32 cellular contexts compared by ENCODE assay signal in genomic region chr15:32987067-32987466, GRCh38.
"Had no signal": no experiment of that assay in that cellular context is flagged by ENCODE, and none has a peak within 500 bp of the region (broad histone marks: within the 10 kb centered on the region; RNA-seq: fewer than 3 reads in every experiment).

No MANE protein-coding gene starts in this region.

- H3K27me3 ChIP-seq: ascending aorta, cardiac muscle cell, colonic mucosa, gastrocnemius medialis, ovary, sigmoid colon, suprapubic skin, tibial artery had no signal

- H3K4me2 ChIP-seq: smooth muscle cell had no signal

- H3K4me1 ChIP-seq: ascending aorta, colonic mucosa, gastrocnemius medialis, suprapubic skin, tibial artery had no signal

- DNase-seq: activated CD4-positive, alpha-beta memory T cell treated with anti-CD3 and anti-CD28 coated beads for 36 hours; activated CD4-positive, alpha-beta T cell treated with anti-CD3 and anti-CD28 coated beads, Interleukin-2, amount 10 ng/mL, durations not matched to agents 24 days and 14 days; activated CD4-positive, CD25-positive, alpha-beta regulatory T cell treated with anti-CD3 and anti-CD28 coated beads, Interleukin-2, amount 50 U/mL, for 72 hours; activated CD8-positive, alpha-beta memory T cell treated with anti-CD3 and anti-CD28 coated beads, Interleukin-2, amount 50 U/mL, for 4 hours; activated effector memory CD4-positive, alpha-beta T cell treated with anti-CD3 and anti-CD28 coated beads, Interleukin-2, amount 50 U/mL, for 16 hours; activated naive CD4-positive, alpha-beta T cell treated with anti-CD3 and anti-CD28 coated beads, Interleukin-2, amount 10 ng/mL, durations not matched to agents 7 days and 5 days; activated naive CD8-positive, alpha-beta T cell treated with anti-CD3 and anti-CD28 coated beads, Interleukin-2, amount 10 ng/mL, durations not matched to agents 7 days and 5 days; activated T-cell treated with anti-CD3 and anti-CD28 coated beads, Interleukin-2, amount 50 U/mL, for 1 hour; cerebellar nuclear complex; colonic mucosa; effector CD8-positive, alpha-beta T cell; gastrocnemius medialis; head of caudate nucleus; hippocampal formation; immature natural killer cell; left ventricle myocardium superior; naive B cell; nephron progenitor cell; ovary; sigmoid colon; stimulated activated CD4-positive, alpha-beta T cell treated with anti-CD3 and anti-CD28 coated beads, Interleukin-15, amount 100 ng/mL, for 24 hours; stimulated activated CD4-positive, alpha-beta T cell treated with anti-CD3 and anti-CD28 coated beads, Interleukin-2, amount 100 ng/mL, for 24 hours; stimulated activated naive B cell treated with anti-CD40 and anti-IgM and Interleukin-4, amounts not matched to agents 10 μg/mL and 1 μg/mL and 100 μg/mL, for 72 hours; T-helper 17 cell; tibial artery had no signal

- FAIRE-seq: endometrium had no signal

- H3K36me3 ChIP-seq: ascending aorta, cardiac muscle cell, colonic mucosa, gastrocnemius medialis, neutrophil, ovary, sigmoid colon, suprapubic skin, tibial artery had no signal

- H3K4me3 ChIP-seq: ascending aorta, cardiac muscle cell, colonic mucosa, gastrocnemius medialis, ovary, sigmoid colon, smooth muscle cell, suprapubic skin, tibial artery had no signal

- H3K27ac ChIP-seq: ascending aorta, cardiac muscle cell, colonic mucosa, epithelial cell of prostate, gastrocnemius medialis, neutrophil, ovary, suprapubic skin, tibial artery had no signal

- H3K9me3 ChIP-seq: ascending aorta, colonic mucosa, gastrocnemius medialis, neutrophil, ovary, sigmoid colon, suprapubic skin, tibial artery had no signal

- ATAC-seq: gastrocnemius medialis; left ventricle myocardium superior; stimulated activated naive B cell treated with anti-CD40 and anti-IgM and Interleukin-4, amounts not matched to agents 10 μg/mL and 1 μg/mL and 100 μg/mL, for 72 hours; T-helper 17 cell had no signal
